ENCODE assay signal across 9 cellular contexts in genomic region chr19:57321164-57321563, GRCh38. TPM values are rescaled to one million over a fixed set of nuclear protein-coding genes. Genes with fewer than 3 reads are reported as not detected.
DNase-seq lines count a peak whose midpoint lies in the region; ATAC-seq and TF ChIP-seq lines count a peak whose summit lies in the region.
"Had no signal": no experiment of that assay in that cellular context is flagged by ENCODE, and none has a peak within 500 bp of the region (broad histone marks: within the 10 kb centered on the region; RNA-seq: fewer than 3 reads in every experiment).

No MANE protein-coding gene starts in this region.

- DNase-seq in NCI-H748 (lab: John Stamatoyannopoulos, UW; ENCODE audit: unreplicated experiment): peak; percentile 36
- no peak for DNase-seq in NCI-H748 treated with DMSO at 0.1 percent for 48 hours (lab: John Stamatoyannopoulos, UW)
- no peak for DNase-seq in hepatocyte (ENCODE audit: low spot score)
- no peak for DNase-seq in stimulated activated effector memory CD8-positive, alpha-beta T cell treated with anti-CD3 and anti-CD28 coated beads, Interleukin-12 subunit alpha, Interleukin-12 subunit beta, amount 100 ng/mL, for 72 hours (ENCODE audit: low spot score in 2 of 2)
- no peak for DNase-seq in kidney tubule cell (ENCODE audit: low spot score)
- no peak for DNase-seq in NCI-H82 treated with DMSO at 0.1 percent for 48 hours (lab: John Stamatoyannopoulos, UW; ENCODE audit: unreplicated experiment)
- DNase-seq: left colon had no signal

- peak overlapping the region; percentile 84 for H3K4me2 ChIP-seq in hepatocyte

- peaks cover 9% of the 10 kb centered on the region for H3K4me1 ChIP-seq in hepatocyte (ENCODE audit: insufficient read depth)

- peaks cover 26% of the 10 kb centered on the region for H3K79me2 ChIP-seq in hepatocyte

- H3K4me1 Mint-ChIP-seq in stimulated activated effector memory CD8-positive, alpha-beta T cell treated with anti-CD3 and anti-CD28 coated beads, Interleukin-12 subunit alpha, Interleukin-12 subunit beta, amount 100 ng/mL, for 72 hours: peaks cover 26% of the 10 kb centered on the region

- H3K9me3 Mint-ChIP-seq in stimulated activated effector memory CD8-positive, alpha-beta T cell treated with anti-CD3 and anti-CD28 coated beads, Interleukin-12 subunit alpha, Interleukin-12 subunit beta, amount 100 ng/mL, for 72 hours: peaks cover 9% of the 10 kb centered on the region

- H3K27ac Mint-ChIP-seq in stimulated activated effector memory CD8-positive, alpha-beta T cell treated with anti-CD3 and anti-CD28 coated beads, Interleukin-12 subunit alpha, Interleukin-12 subunit beta, amount 100 ng/mL, for 72 hours: peak overlapping the region; percentile 96

- peak overlapping the region; percentile 56 for H3K4me3 ChIP-seq in hepatocyte

- TF ChIP-seq CTCF in VCaP (conservative IDR thresholded peaks at IDR 0.05): no peak
- TF ChIP-seq CTCF in hepatocyte (IDR thresholded peaks at IDR 0.05; ENCODE audit: poor library complexity): no peak

- peak overlapping the region; percentile 87 for H3K27ac ChIP-seq in VCaP
- peak overlapping the region; percentile 90 for H3K27ac ChIP-seq in hepatocyte

- H4K20me1 ChIP-seq in hepatocyte (ENCODE audit: insufficient read depth, poor library complexity, severe bottlenecking): no peaks in the 10 kb centered on the region

- peaks cover 21% of the 10 kb centered on the region for H3K27me3 ChIP-seq in hepatocyte

- no peaks in the 10 kb centered on the region for H3K9me3 ChIP-seq in hepatocyte (ENCODE audit: low read depth)

- no peak for ATAC-seq in stimulated activated effector memory CD8-positive, alpha-beta T cell treated with anti-CD3 and anti-CD28 coated beads, Interleukin-12 subunit alpha, Interleukin-12 subunit beta, amount 100 ng/mL, for 72 hours
- no peak for ATAC-seq in GM19467 (IDR thresholded peaks at IDR 0.05; ENCODE audit: unreplicated experiment)

- peak overlapping the region; percentile 91 for H3K4me3 Mint-ChIP-seq in stimulated activated effector memory CD8-positive, alpha-beta T cell treated with anti-CD3 and anti-CD28 coated beads, Interleukin-12 subunit alpha, Interleukin-12 subunit beta, amount 100 ng/mL, for 72 hours

- peaks cover 36% of the 10 kb centered on the region for H3K36me3 Mint-ChIP-seq in stimulated activated effector memory CD8-positive, alpha-beta T cell treated with anti-CD3 and anti-CD28 coated beads, Interleukin-12 subunit alpha, Interleukin-12 subunit beta, amount 100 ng/mL, for 72 hours

- 79% methylated on average over 8 of the region's 8 CpGs for WGBS in hepatocyte (ENCODE audit: low lambda C conversion rate, missing lambda C conversion rate)

- H3K36me3 ChIP-seq in hepatocyte (replicated peaks; ENCODE audit: insufficient read depth, low read depth): no peaks in the 10 kb centered on the region

- no peaks in the 10 kb centered on the region for H3K9me2 ChIP-seq in hepatocyte (replicated peaks; ENCODE audit: insufficient read depth)

- peak overlapping the region; percentile 92 for H2AFZ ChIP-seq in hepatocyte

RNA-seq across cellular contexts. Expression of gene ZNF543, which starts 0.9 kb away (rescaled TPM):
- 6.7 and 6.9 TPM in 2 replicates for total RNA-seq in hepatocyte
- 0.61 and 2.6 TPM in 2 replicates for polyA plus RNA-seq in hepatocyte

RNA-seq across cellular contexts. Expression of gene ZNF304, which starts 29.9 kb away (rescaled TPM):
- 6.9 and 7.5 TPM in 2 replicates for total RNA-seq in hepatocyte
- polyA plus RNA-seq in hepatocyte: 2.0 and 3.0 TPM in 2 replicates

RNA-seq across cellular contexts. Expression of gene ZNF460, which starts 40.9 kb away (rescaled TPM):
- total RNA-seq in hepatocyte: 63.7 and 77.4 TPM in 2 replicates
- polyA plus RNA-seq in hepatocyte: 5.9 and 6.2 TPM in 2 replicates

RNA-seq across cellular contexts. Expression of gene TRAPPC2B, which starts 42.2 kb away (rescaled TPM):
- total RNA-seq in hepatocyte: 19.8 and 27.8 TPM in 2 replicates
- polyA plus RNA-seq in hepatocyte: 39.0 and 50.7 TPM in 2 replicates

RNA-seq across cellular contexts. Expression of gene ZNF547, which starts 42.2 kb away (rescaled TPM):
- total RNA-seq in hepatocyte: 1.6 and 5.2 TPM in 2 replicates
- polyA plus RNA-seq in hepatocyte: 0.72 and 1.8 TPM in 2 replicates
